12 cellular contexts compared by ENCODE assay signal in genomic region chr17:62572488-62573469, GRCh38. TPM values are rescaled to one million over a fixed set of nuclear protein-coding genes. Genes with fewer than 3 reads are reported as not detected.
DNase-seq lines count a peak whose midpoint lies in the region; ATAC-seq and TF ChIP-seq lines count a peak whose summit lies in the region.
"Had no signal": no experiment of that assay in that cellular context is flagged by ENCODE, and none has a peak within 500 bp of the region (broad histone marks: within the 10 kb centered on the region; RNA-seq: fewer than 3 reads in every experiment).

No MANE protein-coding gene starts in this region.

- H3K36me3 ChIP-seq in smooth muscle cell (ENCODE audit: low read depth) = peaks cover 19% of the 10 kb centered on the region

- TF ChIP-seq CTCF in foreskin fibroblast (IDR thresholded peaks at IDR 0.05; ENCODE audit: low read depth, low read length) = no peak
- TF ChIP-seq CTCF in smooth muscle cell (IDR thresholded peaks at IDR 0.05; ENCODE audit: borderline replicate concordance, insufficient read depth, poor library complexity, severe bottlenecking) = no peak

- H3F3A ChIP-seq in smooth muscle cell (ENCODE audit: low read depth) = no peaks in the 10 kb centered on the region

- no peaks in the 10 kb centered on the region for H3K27me3 ChIP-seq in smooth muscle cell (ENCODE audit: low read depth)

- peak overlapping the region; percentile 76 for H3K27ac Mint-ChIP-seq in activated CD4-positive, alpha-beta memory T cell treated with anti-CD3 and anti-CD28 coated beads for 36 hours

- no peaks in the 10 kb centered on the region for H3K27me3 Mint-ChIP-seq in activated CD4-positive, alpha-beta memory T cell treated with anti-CD3 and anti-CD28 coated beads for 36 hours

- CTCF ChIA-PET in activated CD4-positive, alpha-beta memory T cell treated with anti-CD3 and anti-CD28 coated beads for 36 hours (lab: Charles Lee) = interaction anchor here (1.0 kb wide), 1 partner anchor 20 kb away, joined by 5 read pairs; no protein-coding TSS in a partner anchor

- H3K9me3 Mint-ChIP-seq in activated CD4-positive, alpha-beta memory T cell treated with anti-CD3 and anti-CD28 coated beads for 36 hours = no peaks in the 10 kb centered on the region
- H3K9me3 Mint-ChIP-seq: natural killer cell had no signal

- ATAC-seq in HG03342 (IDR thresholded peaks at IDR 0.05; ENCODE audit: unreplicated experiment) (no peak), HG03354 (IDR thresholded peaks at IDR 0.05; ENCODE audit: poor library complexity, severe bottlenecking, unreplicated experiment) (no peak), HG03520 (IDR thresholded peaks at IDR 0.05; ENCODE audit: unreplicated experiment) (no peak)
- ATAC-seq: natural killer cell had no signal

- H3K4me3 ChIP-seq in foreskin fibroblast (ENCODE audit: low read depth in 1 of 2, low read length in 2 of 2) (no peak overlapping the region), smooth muscle cell (no peak overlapping the region)

- H3K27ac ChIP-seq in smooth muscle cell (ENCODE audit: low read depth) = peak overlapping the region; percentile 28
- H3K27ac ChIP-seq: VCaP had no signal

- H3K4me1 ChIP-seq in smooth muscle cell (ENCODE audit: low read depth) = no peaks in the 10 kb centered on the region

- DNase-seq in HT1080 (ENCODE audit: low read depth) = peak; percentile 43
- no peak for DNase-seq in activated CD4-positive, alpha-beta memory T cell treated with anti-CD3 and anti-CD28 coated beads for 36 hours
- DNase-seq in foreskin fibroblast = peak; percentile 21 to 50
- no peak for DNase-seq in smooth muscle cell (lab: John Stamatoyannopoulos, UW; ENCODE audit: unreplicated experiment)
- DNase-seq: effector CD8-positive, alpha-beta T cell; natural killer cell; NCI-H1694; stimulated activated CD4-positive, alpha-beta T cell treated with anti-CD3 and anti-CD28 coated beads, Interleukin-1b, Interleukin-23, amount 100 ng/mL, for 48 hours had no signal

- POLR2A ChIA-PET in activated CD4-positive, alpha-beta memory T cell treated with anti-CD3 and anti-CD28 coated beads for 36 hours (lab: Charles Lee) = interaction anchor here (0.6 kb wide), 1 partner anchor 402 kb away, joined by 4 read pairs; no protein-coding TSS in a partner anchor

- no peaks in the 10 kb centered on the region for H3K9me3 ChIP-seq in smooth muscle cell (replicated peaks; ENCODE audit: low read depth)

- no peak overlapping the region for H3K4me2 ChIP-seq in smooth muscle cell

- 80% methylated on average over 13 of the region's 13 CpGs for WGBS in smooth muscle cell (ENCODE audit: low lambda C conversion rate)

- intact Hi-C loops in activated CD4-positive, alpha-beta memory T cell treated with anti-CD3 and anti-CD28 coated beads for 36 hours (cut with micrococcal nuclease) = no loop called here

- H3K4me1 Mint-ChIP-seq in activated CD4-positive, alpha-beta memory T cell treated with anti-CD3 and anti-CD28 coated beads for 36 hours (ENCODE audit: low read depth) = peaks cover 25% of the 10 kb centered on the region

- H3K36me3 Mint-ChIP-seq in activated CD4-positive, alpha-beta memory T cell treated with anti-CD3 and anti-CD28 coated beads for 36 hours = peaks cover 28% of the 10 kb centered on the region
- H3K36me3 Mint-ChIP-seq: natural killer cell had no signal

- H3K4me3 Mint-ChIP-seq in activated CD4-positive, alpha-beta memory T cell treated with anti-CD3 and anti-CD28 coated beads for 36 hours = no peak overlapping the region
- H3K4me3 Mint-ChIP-seq: natural killer cell had no signal

- no peak overlapping the region for H3K9ac ChIP-seq in smooth muscle cell (ENCODE audit: low read depth)

- H2AFZ ChIP-seq in smooth muscle cell (ENCODE audit: low read depth) = no peak overlapping the region

- peaks cover 31% of the 10 kb centered on the region for H3K79me2 ChIP-seq in smooth muscle cell (ENCODE audit: low read depth)

- H4K20me1 ChIP-seq in smooth muscle cell (ENCODE audit: low read depth) = peaks cover 7% of the 10 kb centered on the region

RNA-seq across cellular contexts. Expression of gene MRC2, which starts 54.7 kb away (rescaled TPM):
- total RNA-seq in HT1080 (2014; rRNA removed; shearing (Covaris generic)) = 69.9 and 70.5 TPM in 2 replicates
- polyA plus RNA-seq in HT1080 (2015; cell fraction: cytosol; rRNA removed) = 53.5 and 56.0 TPM in 2 replicates
- 234 and 254 TPM in 2 replicates for polyA plus RNA-seq in HT1080 (2015; cell fraction: nucleus; rRNA removed)
- 10 to 100 TPM; 11.2 to 12.5 TPM for total RNA-seq in activated CD4-positive, alpha-beta memory T cell treated with anti-CD3 and anti-CD28 coated beads for 36 hours
- 177 and 215 TPM in 2 replicates for total RNA-seq in smooth muscle cell
- 333 and 489 TPM in 2 replicates for polyA plus RNA-seq in smooth muscle cell

Comparison
In these comparisons a context has a peak if more than half of its experiments do, and no peak if none do; other contexts are left out.
1. DNase-seq: peak in HT1080 (single experiment) and foreskin fibroblast (2 of 2); none in activated CD4-positive, alpha-beta memory T cell treated with anti-CD3 and anti-CD28 coated beads for 36 hours (single experiment) and smooth muscle cell (single experiment).